In the genomic region with DNA sequence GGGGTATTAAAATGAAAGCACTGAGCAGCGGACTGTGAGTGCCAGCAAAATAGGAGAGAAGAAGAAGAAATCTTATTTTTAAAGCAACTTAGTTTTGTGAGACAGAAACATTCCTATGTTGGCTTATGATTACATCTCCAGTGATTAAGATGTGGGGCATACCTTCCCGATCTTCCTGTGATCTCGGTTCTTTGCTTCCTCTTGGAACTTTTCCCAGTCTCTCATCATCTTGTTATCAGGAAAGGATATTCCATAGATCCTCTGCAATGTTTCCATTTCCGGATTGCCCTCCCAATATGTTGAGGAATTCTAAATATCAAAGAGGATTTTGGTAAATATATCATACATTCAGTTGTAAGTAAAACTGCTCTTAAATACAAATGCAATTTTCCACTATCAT, we compare ENCODE assay signal across 17 cellular contexts. TPM values are rescaled to one million over a fixed set of nuclear protein-coding genes. Genes with fewer than 3 reads are reported as not detected.
DNase-seq lines count a peak whose midpoint lies in the region; ATAC-seq, FAIRE-seq and TF ChIP-seq lines count a peak whose summit lies in the region.
"Had no signal": no experiment of that assay in that cellular context is flagged by ENCODE, and none has a peak within 500 bp of the region (broad histone marks: within the 10 kb centered on the region; RNA-seq: fewer than 3 reads in every experiment).

No MANE protein-coding gene starts in this region.

- no peaks in the 10 kb centered on the region for H3K9me2 ChIP-seq in GM23338 (ENCODE audit: insufficient read depth)

- no peak for DNase-seq in activated B cell treated with CpG ODN at 0.5 μM for 24 hours
- DNase-seq in fibroblast of pulmonary artery (ENCODE audit: low read depth), result peak; percentile 8
- DNase-seq in stimulated activated effector memory CD8-positive, alpha-beta T cell treated with anti-CD3 and anti-CD28 coated beads, Interleukin-12 subunit alpha, Interleukin-12 subunit beta, amount 100 ng/mL, for 72 hours (ENCODE audit: low spot score in 2 of 2), result no peak
- DNase-seq in GM23338 (ENCODE audit: low spot score), result no peak
- DNase-seq in kidney, result no peak
- DNase-seq in activated T-helper 1 cell treated with anti-CD3 and anti-CD28 coated beads, Interleukin-12 subunit alpha, Interleukin-12 subunit beta, Interleukin-2, Interleukin-4 antibody, amounts not matched to agents 30 ng/mL and 10 ng/mL and 1 ng/mL, durations not matched to agents 14 hours and 24 hours and 36 hours (ENCODE audit: low spot score), result no peak
- DNase-seq: Calu3; CD4-positive, alpha-beta T cell; NCI-H1417 treated with DMSO at 0.1 percent for 48 hours; NCI-H2029; NCI-H2171; NCI-H446 treated with DMSO at 0.1 percent for 48 hours; RPMI8226; SJCRH30 had no signal

- H3K27me3 ChIP-seq in BLaER1 treated with 17β-estradiol and CSF1 and Interleukin-3, amounts not matched to agents 10 nM and 100 nM, result no peaks in the 10 kb centered on the region
- no peaks in the 10 kb centered on the region for H3K27me3 ChIP-seq in GM23338 (ENCODE audit: insufficient read depth)
- H3K27me3 ChIP-seq: SJCRH30 had no signal

- peaks cover 37 to 85% (median 56%) of the 10 kb centered on the region in 11 experiments for H3K36me3 ChIP-seq in BLaER1 treated with 17β-estradiol and CSF1 and Interleukin-3, amounts not matched to agents 10 nM and 100 nM
- peaks cover 7% of the 10 kb centered on the region; the same call in 1 of the 2 replicates for H3K36me3 ChIP-seq in GM23338 (ENCODE audit: insufficient read depth)
- H3K36me3 ChIP-seq in kidney (ENCODE audit: control insufficient read depth in 1 of 2, insufficient read depth in 2 of 2, low read length in 2 of 2), result peaks cover 32 to 36% of the 10 kb centered on the region in 2 donors

- H3K9ac ChIP-seq in BLaER1 treated with 17β-estradiol and CSF1 and Interleukin-3, amounts not matched to agents 10 nM and 100 nM, result peak overlapping the region in 4 of 11 experiments; percentile 9 to 25 (median 17); a peak in 1 of 22 replicates
- no peak overlapping the region for H3K9ac ChIP-seq in kidney (ENCODE audit: low read length in 2 of 2)

- FAIRE-seq in kidney (lab: Jason Lieb, UNC), result no peak

- no peaks in the 10 kb centered on the region for H3F3A ChIP-seq in GM23338 (replicated peaks; ENCODE audit: low read depth)

- ATAC-seq in activated B cell treated with CpG ODN at 0.5 μM for 24 hours (ENCODE audit: low read depth) (no peak), GM23338 (no peak), GM18868 (IDR thresholded peaks at IDR 0.05; ENCODE audit: unreplicated experiment) (no peak)
- ATAC-seq in stimulated activated effector memory CD8-positive, alpha-beta T cell treated with anti-CD3 and anti-CD28 coated beads, Interleukin-12 subunit alpha, Interleukin-12 subunit beta, amount 100 ng/mL, for 72 hours, result no peak

- H2AFZ ChIP-seq in GM23338, result no peak overlapping the region

- CTCF ChIA-PET in activated B cell treated with CpG ODN at 0.5 μM for 24 hours (lab: Charles Lee), result no interaction called here

- H3K27ac Mint-ChIP-seq in activated B cell treated with CpG ODN at 0.5 μM for 24 hours (peak overlapping the region; percentile 70), GM23338 (no peak overlapping the region)
- H3K27ac Mint-ChIP-seq in stimulated activated effector memory CD8-positive, alpha-beta T cell treated with anti-CD3 and anti-CD28 coated beads, Interleukin-12 subunit alpha, Interleukin-12 subunit beta, amount 100 ng/mL, for 72 hours, result peak overlapping the region; percentile 18
- H3K27ac Mint-ChIP-seq in activated T-helper 1 cell treated with anti-CD3 and anti-CD28 coated beads, Interleukin-12 subunit alpha, Interleukin-12 subunit beta, Interleukin-2, Interleukin-4 antibody, amounts not matched to agents 30 ng/mL and 10 ng/mL and 1 ng/mL, durations not matched to agents 14 hours and 24 hours and 36 hours, result no peak overlapping the region
- H3K27ac Mint-ChIP-seq: CD4-positive, alpha-beta T cell had no signal

- peaks cover 0 to 6% (median 1%) of the 10 kb centered on the region in 11 experiments; a peak in 8 of 22 replicates for H3K9me3 ChIP-seq in BLaER1 treated with 17β-estradiol and CSF1 and Interleukin-3, amounts not matched to agents 10 nM and 100 nM (replicated peaks in 1 of 11)
- H3K9me3 ChIP-seq in kidney (ENCODE audit: control insufficient read depth in 1 of 2, low read length in 2 of 2), result no peaks in the 10 kb centered on the region
- H3K9me3 ChIP-seq: SJCRH30 had no signal

- H4K20me1 ChIP-seq in BLaER1 treated with 17β-estradiol and CSF1 and Interleukin-3, amounts not matched to agents 10 nM and 100 nM, result no peaks in the 10 kb centered on the region
- H4K20me1 ChIP-seq in GM23338 (replicated peaks; ENCODE audit: insufficient read depth), result no peaks in the 10 kb centered on the region

- H3K4me3 Mint-ChIP-seq in activated B cell treated with CpG ODN at 0.5 μM for 24 hours (peak overlapping the region; percentile 42), GM23338 (no peak overlapping the region)
- no peak overlapping the region for H3K4me3 Mint-ChIP-seq in stimulated activated effector memory CD8-positive, alpha-beta T cell treated with anti-CD3 and anti-CD28 coated beads, Interleukin-12 subunit alpha, Interleukin-12 subunit beta, amount 100 ng/mL, for 72 hours
- no peak overlapping the region for H3K4me3 Mint-ChIP-seq in activated T-helper 1 cell treated with anti-CD3 and anti-CD28 coated beads, Interleukin-12 subunit alpha, Interleukin-12 subunit beta, Interleukin-2, Interleukin-4 antibody, amounts not matched to agents 30 ng/mL and 10 ng/mL and 1 ng/mL, durations not matched to agents 14 hours and 24 hours and 36 hours
- H3K4me3 Mint-ChIP-seq: CD4-positive, alpha-beta T cell had no signal

- TF ChIP-seq CTCF in activated B cell treated with CpG ODN at 0.5 μM for 24 hours (IDR thresholded peaks at IDR 0.05) (no peak), fibroblast of pulmonary artery (IDR thresholded peaks at IDR 0.05; ENCODE audit: low read length, missing control alignments) (no peak), GM23338 (conservative IDR thresholded peaks at IDR 0.05; ENCODE audit: low read depth in 2 of 2) (no peak), kidney (IDR thresholded peaks at IDR 0.05; ENCODE audit: borderline replicate concordance, extremely low read depth, insufficient read depth) (no peak)

- peaks cover 0 to 19% (median 14%) of the 10 kb centered on the region in 10 experiments; a peak in 17 of 20 replicates for H3K4me1 ChIP-seq in BLaER1 treated with 17β-estradiol and CSF1 and Interleukin-3, amounts not matched to agents 10 nM and 100 nM
- no peaks in the 10 kb centered on the region for H3K4me1 ChIP-seq in GM23338 (ENCODE audit: insufficient read depth)
- H3K4me1 ChIP-seq in kidney (ENCODE audit: control insufficient read depth in 1 of 2, insufficient read depth in 1 of 2, low read depth in 1 of 2, low read length in 2 of 2), result no peaks in the 10 kb centered on the region
- H3K4me1 ChIP-seq: SJCRH30 had no signal

- intact Hi-C loops in activated B cell treated with CpG ODN at 0.5 μM for 24 hours (cut with micrococcal nuclease) (no loop called here), kidney (cut with DNase I) (no loop called here)
- intact Hi-C loops in activated T-helper 1 cell treated with anti-CD3 and anti-CD28 coated beads, Interleukin-12 subunit alpha, Interleukin-12 subunit beta, Interleukin-2, Interleukin-4 antibody, amounts not matched to agents 30 ng/mL and 10 ng/mL and 1 ng/mL, durations not matched to agents 14 hours and 24 hours and 36 hours (cut with micrococcal nuclease), result no loop called here

- peaks cover 73% of the 10 kb centered on the region for H3K36me3 Mint-ChIP-seq in activated B cell treated with CpG ODN at 0.5 μM for 24 hours (ENCODE audit: low read depth)
- peaks cover 91% of the 10 kb centered on the region for H3K36me3 Mint-ChIP-seq in stimulated activated effector memory CD8-positive, alpha-beta T cell treated with anti-CD3 and anti-CD28 coated beads, Interleukin-12 subunit alpha, Interleukin-12 subunit beta, amount 100 ng/mL, for 72 hours
- H3K36me3 Mint-ChIP-seq in GM23338 (ENCODE audit: low read depth), result peaks cover 29% of the 10 kb centered on the region
- peaks cover 60% of the 10 kb centered on the region for H3K36me3 Mint-ChIP-seq in activated T-helper 1 cell treated with anti-CD3 and anti-CD28 coated beads, Interleukin-12 subunit alpha, Interleukin-12 subunit beta, Interleukin-2, Interleukin-4 antibody, amounts not matched to agents 30 ng/mL and 10 ng/mL and 1 ng/mL, durations not matched to agents 14 hours and 24 hours and 36 hours (ENCODE audit: low read depth)

- peaks cover 21% of the 10 kb centered on the region for H3K4me1 Mint-ChIP-seq in activated B cell treated with CpG ODN at 0.5 μM for 24 hours
- no peaks in the 10 kb centered on the region for H3K4me1 Mint-ChIP-seq in stimulated activated effector memory CD8-positive, alpha-beta T cell treated with anti-CD3 and anti-CD28 coated beads, Interleukin-12 subunit alpha, Interleukin-12 subunit beta, amount 100 ng/mL, for 72 hours
- H3K4me1 Mint-ChIP-seq in GM23338, result no peaks in the 10 kb centered on the region
- H3K4me1 Mint-ChIP-seq in activated T-helper 1 cell treated with anti-CD3 and anti-CD28 coated beads, Interleukin-12 subunit alpha, Interleukin-12 subunit beta, Interleukin-2, Interleukin-4 antibody, amounts not matched to agents 30 ng/mL and 10 ng/mL and 1 ng/mL, durations not matched to agents 14 hours and 24 hours and 36 hours (ENCODE audit: low read depth), result peaks cover 21% of the 10 kb centered on the region

- peak overlapping the region in 1 of 10 experiments; percentile 0; a peak in 1 of 20 replicates for H3K4me3 ChIP-seq in BLaER1 treated with 17β-estradiol and CSF1 and Interleukin-3, amounts not matched to agents 10 nM and 100 nM
- H3K4me3 ChIP-seq in fibroblast of pulmonary artery (replicated peaks; ENCODE audit: low read depth, low read length) (no peak overlapping the region), GM23338 (no peak overlapping the region), kidney (ENCODE audit: low read length in 2 of 2) (no peak overlapping the region)
- H3K4me3 ChIP-seq: SJCRH30 had no signal

- POLR2A ChIA-PET in activated B cell treated with CpG ODN at 0.5 μM for 24 hours (lab: Charles Lee), result no interaction called here

- peak overlapping the region; percentile 29 to 74 (median 52); a peak in 20 of 22 replicates for H3K4me2 ChIP-seq in BLaER1 treated with 17β-estradiol and CSF1 and Interleukin-3, amounts not matched to agents 10 nM and 100 nM
- no peak overlapping the region for H3K4me2 ChIP-seq in GM23338

- H3K79me2 ChIP-seq in GM23338 (replicated peaks; ENCODE audit: insufficient read depth), result no peaks in the 10 kb centered on the region

- H3K9me3 Mint-ChIP-seq in activated B cell treated with CpG ODN at 0.5 μM for 24 hours (no peaks in the 10 kb centered on the region), GM23338 (no peaks in the 10 kb centered on the region)
- no peaks in the 10 kb centered on the region for H3K9me3 Mint-ChIP-seq in stimulated activated effector memory CD8-positive, alpha-beta T cell treated with anti-CD3 and anti-CD28 coated beads, Interleukin-12 subunit alpha, Interleukin-12 subunit beta, amount 100 ng/mL, for 72 hours
- no peaks in the 10 kb centered on the region for H3K9me3 Mint-ChIP-seq in activated T-helper 1 cell treated with anti-CD3 and anti-CD28 coated beads, Interleukin-12 subunit alpha, Interleukin-12 subunit beta, Interleukin-2, Interleukin-4 antibody, amounts not matched to agents 30 ng/mL and 10 ng/mL and 1 ng/mL, durations not matched to agents 14 hours and 24 hours and 36 hours
- H3K9me3 Mint-ChIP-seq: CD4-positive, alpha-beta T cell had no signal

- H3K27me3 Mint-ChIP-seq in activated B cell treated with CpG ODN at 0.5 μM for 24 hours (no peaks in the 10 kb centered on the region), GM23338 (ENCODE audit: insufficient read depth, low read depth, poor library complexity) (no peaks in the 10 kb centered on the region)
- H3K27me3 Mint-ChIP-seq in activated T-helper 1 cell treated with anti-CD3 and anti-CD28 coated beads, Interleukin-12 subunit alpha, Interleukin-12 subunit beta, Interleukin-2, Interleukin-4 antibody, amounts not matched to agents 30 ng/mL and 10 ng/mL and 1 ng/mL, durations not matched to agents 14 hours and 24 hours and 36 hours (ENCODE audit: insufficient read depth), result no peaks in the 10 kb centered on the region
- H3K27me3 Mint-ChIP-seq: CD4-positive, alpha-beta T cell had no signal

- no peak overlapping the region for H3K27ac ChIP-seq in BLaER1 treated with 17β-estradiol and CSF1 and Interleukin-3, amounts not matched to agents 10 nM and 100 nM
- H3K27ac ChIP-seq in GM23338 (ENCODE audit: low read depth) (no peak overlapping the region), kidney (ENCODE audit: low read depth in 2 of 2, low read length in 2 of 2) (no peak overlapping the region)
- H3K27ac ChIP-seq: HL-60, SJCRH30 had no signal

RNA-seq across cellular contexts. Expression of a gene that starts 22.2 kb away (rescaled TPM):
- total RNA-seq in activated B cell treated with CpG ODN at 0.5 μM for 24 hours (12.0 and 13.0 TPM in 2 replicates), kidney (13.8 TPM)
- total RNA-seq in GM23338 (2014; rRNA removed; shearing (Covaris generic)), result 15.4 and 16.5 TPM in 2 replicates
- polyA plus RNA-seq in GM23338 (2016; fragmentation: Nextera tagmentation; extraction: Ambion mirVana) (12.7 and 13.0 TPM in 2 replicates), kidney (ENCODE audit: insufficient read depth, low read depth, low replicate concordance) (7.8 TPM)
- total RNA-seq in activated T-helper 1 cell treated with anti-CD3 and anti-CD28 coated beads, Interleukin-12 subunit alpha, Interleukin-12 subunit beta, Interleukin-2, Interleukin-4 antibody, amounts not matched to agents 30 ng/mL and 10 ng/mL and 1 ng/mL, durations not matched to agents 14 hours and 24 hours and 36 hours, result 13.9 and 15.2 TPM in 2 replicates

RNA-seq across cellular contexts. Expression of a gene that starts 49.9 kb away (rescaled TPM):
- total RNA-seq in activated B cell treated with CpG ODN at 0.5 μM for 24 hours, result 45.8 and 49.9 TPM in 2 replicates
- total RNA-seq in GM23338 (2014; rRNA removed; shearing (Covaris generic)), result 33.9 and 36.6 TPM in 2 replicates
- 26.2 and 28.7 TPM in 2 replicates for polyA plus RNA-seq in GM23338 (2016; fragmentation: Nextera tagmentation; extraction: Ambion mirVana)
- total RNA-seq in kidney, result 48.7 TPM
- polyA plus RNA-seq in kidney (ENCODE audit: insufficient read depth, low read depth, low replicate concordance), result 47.9 TPM
- 57.1 and 62.4 TPM in 2 replicates for total RNA-seq in activated T-helper 1 cell treated with anti-CD3 and anti-CD28 coated beads, Interleukin-12 subunit alpha, Interleukin-12 subunit beta, Interleukin-2, Interleukin-4 antibody, amounts not matched to agents 30 ng/mL and 10 ng/mL and 1 ng/mL, durations not matched to agents 14 hours and 24 hours and 36 hours

Comparison
In these comparisons a context has a peak if more than half of its experiments do, and no peak if none do; other contexts are left out.
1. H3K27ac Mint-ChIP-seq: peak in activated B cell treated with CpG ODN at 0.5 μM for 24 hours (single experiment) and stimulated activated effector memory CD8-positive, alpha-beta T cell treated with anti-CD3 and anti-CD28 coated beads, Interleukin-12 subunit alpha, Interleukin-12 subunit beta, amount 100 ng/mL, for 72 hours (single experiment); none in GM23338 (single experiment) and activated T-helper 1 cell treated with anti-CD3 and anti-CD28 coated beads, Interleukin-12 subunit alpha, Interleukin-12 subunit beta, Interleukin-2, Interleukin-4 antibody, amounts not matched to agents 30 ng/mL and 10 ng/mL and 1 ng/mL, durations not matched to agents 14 hours and 24 hours and 36 hours (single experiment).